Comparison of ENCODE assay signal across 29 cellular contexts in genomic region chr1:45016767-45017166, GRCh38.
"Had no signal": no experiment of that assay in that cellular context is flagged by ENCODE, and none has a peak within 500 bp of the region (broad histone marks: within the 10 kb centered on the region; RNA-seq: fewer than 3 reads in every experiment).

No MANE protein-coding gene starts in this region.

- H3K27ac ChIP-seq: breast epithelium, epithelial cell of prostate, hepatocyte, left ventricle myocardium inferior, neutrophil, parathyroid adenoma, right lobe of liver, thoracic aorta, upper lobe of left lung, WERI-Rb-1 had no signal

- H3K36me3 ChIP-seq: breast epithelium had no signal

- H3K4me3 Mint-ChIP-seq: activated CD8-positive, alpha-beta T cell treated with anti-CD3 and anti-CD28 coated beads, Interleukin-2, amount 10 ng/mL, durations not matched to agents 7 days and 5 days; activated T-cell treated with anti-CD3 and anti-CD28 coated beads, Interleukin-2, amount 50 U/mL, for 24 hours; activated T-helper 17 cell treated with anti-CD3 and anti-CD28 coated beads, Interleukin-2, amount 50 U/mL, for 72 hours; central memory CD8-positive, alpha-beta T cell; immature natural killer cell; mesothelial cell of epicardium; natural killer cell; T-helper 17 cell had no signal

- H3K27me3 ChIP-seq: breast epithelium, dorsolateral prefrontal cortex, hepatocyte, neutrophil, right lobe of liver, upper lobe of left lung had no signal

- H3K79me2 ChIP-seq: parathyroid adenoma had no signal

- H3K9me3 ChIP-seq: breast epithelium, left ventricle myocardium inferior, neutrophil, right lobe of liver, thoracic aorta, upper lobe of left lung had no signal

- H3K4me2 ChIP-seq: hepatocyte had no signal

- H3K36me3 Mint-ChIP-seq: natural killer cell had no signal

- H3K27me3 Mint-ChIP-seq: activated T-cell treated with anti-CD3 and anti-CD28 coated beads, Interleukin-2, amount 50 U/mL, for 24 hours; activated T-helper 17 cell treated with anti-CD3 and anti-CD28 coated beads, Interleukin-2, amount 50 U/mL, for 72 hours; central memory CD8-positive, alpha-beta T cell; T-helper 17 cell had no signal

- DNase-seq: activated CD4-positive, alpha-beta T cell treated with anti-CD3 and anti-CD28 coated beads for 1 hour; activated CD4-positive, alpha-beta T cell treated with anti-CD3 and anti-CD28 coated beads, Interleukin-2, amount 50 U/mL, for 1 hour; activated CD8-positive, alpha-beta memory T cell treated with anti-CD3 and anti-CD28 coated beads, Interleukin-2, amount 50 U/mL, for 4 hours; activated CD8-positive, alpha-beta T cell treated with anti-CD3 and anti-CD28 coated beads, Interleukin-2, amount 10 ng/mL, durations not matched to agents 7 days and 5 days; activated T-cell treated with anti-CD3 and anti-CD28 coated beads, Interleukin-2, amount 50 U/mL, for 24 hours; dorsolateral prefrontal cortex; foreskin melanocyte; immature natural killer cell; left ventricle myocardium inferior; natural killer cell; right lobe of liver; small intestine; stimulated activated CD4-positive, alpha-beta T cell treated with anti-CD3 and anti-CD28 coated beads, Interleukin-2, amount 100 ng/mL, for 24 hours; stimulated activated naive CD4-positive, alpha-beta T cell; SW 1271; T-helper 17 cell; upper lobe of left lung; WERI-Rb-1 had no signal

- H2AFZ ChIP-seq: hepatocyte, parathyroid adenoma had no signal

- H3K9me3 Mint-ChIP-seq: activated naive CD4-positive, alpha-beta T cell treated with anti-CD3 and anti-CD28 coated beads, Interleukin-2, amount 50 U/mL, for 72 hours; activated T-cell treated with anti-CD3 and anti-CD28 coated beads, Interleukin-2, amount 50 U/mL, for 24 hours; activated T-helper 17 cell treated with anti-CD3 and anti-CD28 coated beads, Interleukin-2, amount 50 U/mL, for 72 hours; central memory CD8-positive, alpha-beta T cell; immature natural killer cell; mesothelial cell of epicardium; natural killer cell had no signal

- H3K27ac Mint-ChIP-seq: activated CD8-positive, alpha-beta T cell treated with anti-CD3 and anti-CD28 coated beads, Interleukin-2, amount 10 ng/mL, durations not matched to agents 7 days and 5 days; activated naive CD4-positive, alpha-beta T cell treated with anti-CD3 and anti-CD28 coated beads, Interleukin-2, amount 50 U/mL, for 72 hours; activated T-cell treated with anti-CD3 and anti-CD28 coated beads, Interleukin-2, amount 50 U/mL, for 24 hours; activated T-helper 17 cell treated with anti-CD3 and anti-CD28 coated beads, Interleukin-2, amount 50 U/mL, for 72 hours; immature natural killer cell; mesothelial cell of epicardium; natural killer cell; T-helper 17 cell had no signal

- ATAC-seq: activated CD8-positive, alpha-beta T cell treated with anti-CD3 and anti-CD28 coated beads, Interleukin-2, amount 10 ng/mL, durations not matched to agents 7 days and 5 days; activated naive CD4-positive, alpha-beta T cell treated with anti-CD3 and anti-CD28 coated beads, Interleukin-2, amount 50 U/mL, for 72 hours; activated T-helper 17 cell treated with anti-CD3 and anti-CD28 coated beads, Interleukin-2, amount 50 U/mL, for 72 hours; natural killer cell; right lobe of liver; T-helper 17 cell had no signal

- H3K4me3 ChIP-seq: breast epithelium, dorsolateral prefrontal cortex, hepatocyte, left ventricle myocardium inferior, right lobe of liver, thoracic aorta, upper lobe of left lung had no signal

- FAIRE-seq: colon, small intestine had no signal

- H3K9ac ChIP-seq: parathyroid adenoma had no signal
